ENCODE assay signal across 9 cellular contexts in genomic region chr15:92821491-92822116, GRCh38.
DNase-seq lines count a peak whose midpoint lies in the region; ATAC-seq and TF ChIP-seq lines count a peak whose summit lies in the region.
"Had no signal": no experiment of that assay in that cellular context is flagged by ENCODE, and none has a peak within 500 bp of the region (broad histone marks: within the 10 kb centered on the region; RNA-seq: fewer than 3 reads in every experiment).

No MANE protein-coding gene starts in this region.

- H3K9me3 ChIP-seq in A673 (ENCODE audit: low read depth, low read length, poor library complexity, severe bottlenecking): no peaks in the 10 kb centered on the region
- H3K9me3 ChIP-seq in HEK293 (ENCODE audit: control insufficient read depth, insufficient read depth, low read depth, low read length): no peaks in the 10 kb centered on the region
- no peaks in the 10 kb centered on the region for H3K9me3 ChIP-seq in lung (ENCODE audit: control insufficient read depth in 2 of 2, insufficient read depth in 1 of 2, low read length in 1 of 2)

- H3K27me3 Mint-ChIP-seq in activated CD8-positive, alpha-beta T cell treated with anti-CD3 and anti-CD28 coated beads for 36 hours: no peaks in the 10 kb centered on the region

- 81 to 84% methylated on average over 5 of the region's 5 CpGs for WGBS in lung, 2 donors

- no peaks in the 10 kb centered on the region for H3K36me3 Mint-ChIP-seq in activated CD8-positive, alpha-beta T cell treated with anti-CD3 and anti-CD28 coated beads for 36 hours (ENCODE audit: low read depth)

- H3K4me3 ChIP-seq in A673 (ENCODE audit: low read depth, low read length, poor library complexity, severe bottlenecking) (no peak overlapping the region), HEK293 (ENCODE audit: low read depth, low read length) (no peak overlapping the region), lung (no peak overlapping the region)

- no peak for TF ChIP-seq CTCF in A673 (conservative IDR thresholded peaks at IDR 0.05; ENCODE audit: low read depth, low read length)
- TF ChIP-seq CTCF in HEK293 (tag by site-specific recombination; IDR thresholded peaks at IDR 0.05): no peak
- TF ChIP-seq CTCF in activated CD8-positive, alpha-beta T cell treated with anti-CD3 and anti-CD28 coated beads for 36 hours (IDR thresholded peaks at IDR 0.05): no peak
- no peak for TF ChIP-seq CTCF in lung (IDR thresholded peaks at IDR 0.05; ENCODE audit: control extremely low read depth, extremely low read depth)

- H3K27me3 ChIP-seq in A673 (replicated peaks; ENCODE audit: insufficient read depth, low read depth, low read length, poor library complexity) (no peaks in the 10 kb centered on the region), lung (ENCODE audit: control insufficient read depth, insufficient read depth) (no peaks in the 10 kb centered on the region)

- peak; percentile 64 for ATAC-seq in activated CD8-positive, alpha-beta T cell treated with anti-CD3 and anti-CD28 coated beads for 36 hours
- peak; percentile 56 for ATAC-seq in lung (ENCODE audit: insufficient read depth, low FRiP score)
- no peak for ATAC-seq in GM21825 (IDR thresholded peaks at IDR 0.05; ENCODE audit: unreplicated experiment)

- peaks cover 65% of the 10 kb centered on the region for H3K4me1 Mint-ChIP-seq in activated CD8-positive, alpha-beta T cell treated with anti-CD3 and anti-CD28 coated beads for 36 hours (ENCODE audit: low read depth)

- H3K27ac ChIP-seq in A673 (ENCODE audit: low read depth, low read length, poor library complexity, severe bottlenecking): peak overlapping the region; percentile 65
- H3K27ac ChIP-seq in HEK293 (ENCODE audit: extremely low read depth, low read depth, low read length): peak overlapping the region; percentile 98
- peak overlapping the region; percentile 49 to 77 for H3K27ac ChIP-seq in lung (ENCODE audit: low read depth in 1 of 2, low read length in 1 of 2)

- BruUV-seq in A673 (replicated peaks; lab: Mats Ljungman, UMichigan): no TSS peak

- H3K36me3 ChIP-seq in A673 (ENCODE audit: insufficient read depth, low read length, poor library complexity, severe bottlenecking): no peaks in the 10 kb centered on the region
- H3K36me3 ChIP-seq in HEK293 (ENCODE audit: control insufficient read depth in 2 of 2, insufficient read depth in 1 of 2, low read length in 2 of 2): no peaks in the 10 kb centered on the region
- no peaks in the 10 kb centered on the region for H3K36me3 ChIP-seq in lung (ENCODE audit: control insufficient read depth in 2 of 2, insufficient read depth in 2 of 2, low read length in 2 of 2)

- H3K4me1 ChIP-seq in A673 (ENCODE audit: insufficient read depth, low read length, poor library complexity, severe bottlenecking) (peaks cover 58% of the 10 kb centered on the region), HEK293 (ENCODE audit: control insufficient read depth, insufficient read depth, low read length) (peaks cover 40% of the 10 kb centered on the region), lung (ENCODE audit: control insufficient read depth in 2 of 2, insufficient read depth in 2 of 2, low read length in 2 of 2) (peaks cover 0 to 7% of the 10 kb centered on the region in 2 donors)

- peak overlapping the region; percentile 57 for H3K4me3 Mint-ChIP-seq in activated CD8-positive, alpha-beta T cell treated with anti-CD3 and anti-CD28 coated beads for 36 hours

- CTCF ChIA-PET in A673 (lab: Charles Lee): no interaction called here
- CTCF ChIA-PET in HEK293 (lab: Yijun Ruan, JAX): interaction anchor here (0.7 to 4.7 kb wide), 6 partner anchors 10 to 1890 kb away, joined by 3 to 35 read pairs (median 6); partner anchors contain the start of gene CHD2
- CTCF ChIA-PET in activated CD8-positive, alpha-beta T cell treated with anti-CD3 and anti-CD28 coated beads for 36 hours (lab: Charles Lee): interaction anchor here (1.0 to 4.5 kb wide), 4 partner anchors 10 to 86 kb away, joined by 3 to 33 read pairs (median 16); no protein-coding TSS in a partner anchor

- H3K9me3 Mint-ChIP-seq in activated CD8-positive, alpha-beta T cell treated with anti-CD3 and anti-CD28 coated beads for 36 hours: no peaks in the 10 kb centered on the region

- DNase-seq in A673 (ENCODE audit: low spot score) (no peak), lung (ENCODE audit: low spot score) (no peak), GM03348 (ENCODE audit: low spot score) (no peak), GM19238 (ENCODE audit: insufficient read length, low spot score) (no peak)
- peak; percentile 33 for DNase-seq in activated CD8-positive, alpha-beta T cell treated with anti-CD3 and anti-CD28 coated beads for 36 hours
- DNase-seq in activated effector memory CD4-positive, alpha-beta T cell treated with anti-CD3 and anti-CD28 coated beads, Interleukin-2, amount 50 U/mL, for 16 hours: no peak
- DNase-seq: left ventricle myocardium superior had no signal

- intact Hi-C loops in A673 (cut with micrococcal nuclease; ENCODE audit: unreplicated experiment): no loop called here
- intact Hi-C loops in activated CD8-positive, alpha-beta T cell treated with anti-CD3 and anti-CD28 coated beads for 36 hours (cut with micrococcal nuclease): no loop called here

- POLR2A ChIA-PET in A673 (lab: Charles Lee; ENCODE audit: low non-redundant PET): no interaction called here
- POLR2A ChIA-PET in HEK293 (lab: Yijun Ruan, JAX): interaction anchor here (1.0 to 8.1 kb wide), 5 partner anchors 10 to 78 kb away, joined by 3 to 238 read pairs (median 11); partner anchors contain the start of gene CHD2
- POLR2A ChIA-PET in activated CD8-positive, alpha-beta T cell treated with anti-CD3 and anti-CD28 coated beads for 36 hours (lab: Charles Lee): interaction anchor here (0.6 to 7.1 kb wide), 13 partner anchors 10 to 92 kb away, joined by 3 to 55 read pairs (median 5); partner anchors contain the start of gene CHD2

- H3K27ac Mint-ChIP-seq in activated CD8-positive, alpha-beta T cell treated with anti-CD3 and anti-CD28 coated beads for 36 hours: peak overlapping the region; percentile 88

TF ChIP-seq in HEK293, 187 proteins besides CTCF, POLR2A, EP300 and RAD21 (continues in another document):
- TF ChIP-seq ZSCAN30 (tag by site-specific recombination; IDR thresholded peaks at IDR 0.05) (0 out of 2 replicates have a peak, but pooled peaks have one; percentile 15), ZNF138 (tag by site-specific recombination; IDR thresholded peaks at IDR 0.05; ENCODE audit: borderline replicate concordance) (no peak), ZBTB1 (tag by site-specific recombination; IDR thresholded peaks at IDR 0.05) (no peak), ZNF521 (tag by site-specific recombination; IDR thresholded peaks at IDR 0.05) (no peak), ZNF146 (tag by site-specific recombination; IDR thresholded peaks at IDR 0.05) (no peak), ZNF2 (tag by site-specific recombination; IDR thresholded peaks at IDR 0.05) (no peak), PRDM1 (tag by site-specific recombination; IDR thresholded peaks at IDR 0.05) (0 out of 2 replicates have a peak, but pooled peaks have one; percentile 15), REST (tag by site-specific recombination; IDR thresholded peaks at IDR 0.05) (no peak), ZNF341 (tag by site-specific recombination; IDR thresholded peaks at IDR 0.05; ENCODE audit: low read depth) (no peak), ZBTB11 (tag by site-specific recombination; conservative IDR thresholded peaks at IDR 0.05; ENCODE audit: low read depth) (no peak)
